Comparison of ENCODE assay signal across 10 cellular contexts in the genomic region with DNA sequence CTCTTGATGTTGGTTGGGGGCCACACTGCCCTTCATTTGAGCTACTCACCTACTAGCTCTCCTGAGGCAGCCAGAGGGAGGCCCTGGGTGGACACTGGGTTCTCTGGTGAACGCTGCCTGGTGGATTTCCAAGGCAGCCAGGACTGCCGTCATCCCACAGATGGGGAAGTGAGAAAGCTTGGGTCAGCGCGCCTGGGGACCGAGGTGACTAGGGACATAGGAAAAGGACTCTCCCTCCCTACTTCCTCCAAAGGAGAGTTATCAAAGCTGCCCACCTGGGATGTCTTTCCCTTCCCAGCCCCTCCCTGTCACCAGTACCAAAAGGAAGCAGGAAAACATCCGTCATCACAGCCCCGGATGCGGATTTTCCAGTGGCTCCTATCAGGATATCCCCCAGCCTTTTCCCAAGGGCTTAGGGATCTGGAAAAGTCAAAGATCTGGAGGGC. TPM values are rescaled to one million over a fixed set of nuclear protein-coding genes. Genes with fewer than 3 reads are reported as not detected.
DNase-seq lines count a peak whose midpoint lies in the region; ATAC-seq and TF ChIP-seq lines count a peak whose summit lies in the region.
"Had no signal": no experiment of that assay in that cellular context is flagged by ENCODE, and none has a peak within 500 bp of the region (broad histone marks: within the 10 kb centered on the region; RNA-seq: fewer than 3 reads in every experiment).

No MANE protein-coding gene starts in this region.

- H2AFZ ChIP-seq in GM23338: no peak overlapping the region

- peaks cover 63% of the 10 kb centered on the region for H3K4me1 Mint-ChIP-seq in GM23338
- peaks cover 18 to 21% of the 10 kb centered on the region in 2 donors for H3K4me1 Mint-ChIP-seq in effector memory CD8-positive, alpha-beta T cell (ENCODE audit: low read depth in 2 of 2)
- peaks cover 16% of the 10 kb centered on the region for H3K4me1 Mint-ChIP-seq in activated T-helper 2 cell treated with anti-CD3 and anti-CD28 coated beads, Interferon-gamma antibody, Interleukin-2, Interleukin-4, amounts not matched to agents 10 μg/mL and 5 μg/mL and 100 μg/mL, durations not matched to agents 14 hours and 24 hours and 36 hours (ENCODE audit: low read depth)

- intact Hi-C loops in activated T-helper 2 cell treated with anti-CD3 and anti-CD28 coated beads, Interferon-gamma antibody, Interleukin-2, Interleukin-4, amounts not matched to agents 10 μg/mL and 5 μg/mL and 100 μg/mL, durations not matched to agents 14 hours and 24 hours and 36 hours (cut with micrococcal nuclease): loop anchor here (5.0 kb wide), 1 partner anchor 89 kb away; no protein-coding TSS in a partner anchor

- ATAC-seq in GM23338: no peak
- ATAC-seq in effector memory CD8-positive, alpha-beta T cell (replicated peaks): no peak
- ATAC-seq: left lung had no signal

- H3F3A ChIP-seq in GM23338 (replicated peaks; ENCODE audit: low read depth): 0 out of 2 replicates have a peak, but pooled peaks cover 12% of the 10 kb centered on the region

- H3K79me2 ChIP-seq in GM23338 (replicated peaks; ENCODE audit: insufficient read depth): peaks cover 4% of the 10 kb centered on the region

- peak overlapping the region; percentile 65 for H3K4me2 ChIP-seq in GM23338

- no peak overlapping the region for H3K27ac Mint-ChIP-seq in GM23338
- peak overlapping the region; percentile 13 to 56 for H3K27ac Mint-ChIP-seq in effector memory CD8-positive, alpha-beta T cell
- no peak overlapping the region for H3K27ac Mint-ChIP-seq in activated T-helper 2 cell treated with anti-CD3 and anti-CD28 coated beads, Interferon-gamma antibody, Interleukin-2, Interleukin-4, amounts not matched to agents 10 μg/mL and 5 μg/mL and 100 μg/mL, durations not matched to agents 14 hours and 24 hours and 36 hours

- DNase-seq in GM23338 (ENCODE audit: low spot score) (no peak), pons (ENCODE audit: low spot score) (peak; percentile 62), T1000 (lab: John Stamatoyannopoulos, UW) (no peak), SKM-1 treated with dmso at 0.1 percent for 144 hours (lab: John Stamatoyannopoulos, UW; ENCODE audit: unreplicated experiment) (no peak)
- no peak for DNase-seq in effector memory CD8-positive, alpha-beta T cell
- no peak for DNase-seq in activated T-helper 2 cell treated with anti-CD3 and anti-CD28 coated beads, Interferon-gamma antibody, Interleukin-2, Interleukin-4, amounts not matched to agents 10 μg/mL and 5 μg/mL and 100 μg/mL, durations not matched to agents 14 hours and 24 hours and 36 hours (ENCODE audit: low spot score)
- DNase-seq: activated gamma-delta T cell, NCI-H446 treated with DMSO at 0.1 percent for 48 hours, T-helper 9 cell had no signal

- H3K9me2 ChIP-seq in GM23338 (ENCODE audit: insufficient read depth): no peaks in the 10 kb centered on the region

- no peaks in the 10 kb centered on the region for H3K36me3 ChIP-seq in GM23338 (ENCODE audit: insufficient read depth)
- H3K36me3 ChIP-seq: left lung had no signal

- H3K27ac ChIP-seq in GM23338 (ENCODE audit: low read depth): 0 out of 2 replicates have a peak overlapping the region, but pooled peaks have one; percentile 59

- H3K9me3 Mint-ChIP-seq in GM23338: no peaks in the 10 kb centered on the region
- H3K9me3 Mint-ChIP-seq in effector memory CD8-positive, alpha-beta T cell: no peaks in the 10 kb centered on the region
- no peaks in the 10 kb centered on the region for H3K9me3 Mint-ChIP-seq in activated T-helper 2 cell treated with anti-CD3 and anti-CD28 coated beads, Interferon-gamma antibody, Interleukin-2, Interleukin-4, amounts not matched to agents 10 μg/mL and 5 μg/mL and 100 μg/mL, durations not matched to agents 14 hours and 24 hours and 36 hours

- H3K36me3 Mint-ChIP-seq in GM23338 (ENCODE audit: low read depth): peaks cover 5% of the 10 kb centered on the region; the same call in 1 of the 3 replicates
- H3K36me3 Mint-ChIP-seq in effector memory CD8-positive, alpha-beta T cell (ENCODE audit: insufficient read depth): peaks cover 10% of the 10 kb centered on the region
- no peaks in the 10 kb centered on the region for H3K36me3 Mint-ChIP-seq in activated T-helper 2 cell treated with anti-CD3 and anti-CD28 coated beads, Interferon-gamma antibody, Interleukin-2, Interleukin-4, amounts not matched to agents 10 μg/mL and 5 μg/mL and 100 μg/mL, durations not matched to agents 14 hours and 24 hours and 36 hours (ENCODE audit: low read depth)

- H3K4me1 ChIP-seq in GM23338 (ENCODE audit: insufficient read depth): peaks cover 48% of the 10 kb centered on the region

- H3K4me3 Mint-ChIP-seq in GM23338: no peak overlapping the region; the same call in 2 of the 3 replicates
- H3K4me3 Mint-ChIP-seq in effector memory CD8-positive, alpha-beta T cell: no peak overlapping the region
- H3K4me3 Mint-ChIP-seq in activated T-helper 2 cell treated with anti-CD3 and anti-CD28 coated beads, Interferon-gamma antibody, Interleukin-2, Interleukin-4, amounts not matched to agents 10 μg/mL and 5 μg/mL and 100 μg/mL, durations not matched to agents 14 hours and 24 hours and 36 hours (ENCODE audit: low read depth): no peak overlapping the region

- H3K27me3 ChIP-seq in GM23338 (ENCODE audit: insufficient read depth): no peaks in the 10 kb centered on the region

- H3K27me3 Mint-ChIP-seq in GM23338 (ENCODE audit: insufficient read depth, low read depth, poor library complexity): peaks cover 31% of the 10 kb centered on the region
- H3K27me3 Mint-ChIP-seq in effector memory CD8-positive, alpha-beta T cell: no peaks in the 10 kb centered on the region
- H3K27me3 Mint-ChIP-seq in activated T-helper 2 cell treated with anti-CD3 and anti-CD28 coated beads, Interferon-gamma antibody, Interleukin-2, Interleukin-4, amounts not matched to agents 10 μg/mL and 5 μg/mL and 100 μg/mL, durations not matched to agents 14 hours and 24 hours and 36 hours (ENCODE audit: low read depth): peaks cover 7% of the 10 kb centered on the region

- no peak overlapping the region for H3K4me3 ChIP-seq in GM23338
- H3K4me3 ChIP-seq: left lung had no signal

- no peaks in the 10 kb centered on the region for H4K20me1 ChIP-seq in GM23338 (replicated peaks; ENCODE audit: insufficient read depth)

- no peak for TF ChIP-seq CTCF in GM23338 (conservative IDR thresholded peaks at IDR 0.05; ENCODE audit: low read depth in 2 of 2)

TF ChIP-seq in GM23338, 12 proteins besides CTCF, POLR2A, EP300 and RAD21 (continues in another document):
- TF ChIP-seq EZH2 (IDR thresholded peaks at IDR 0.05; ENCODE audit: low read depth, unreplicated experiment): no peak
- TF ChIP-seq ZNF114 (CRISPR knock-in tag; IDR thresholded peaks at IDR 0.05): no peak

RNA-seq across cellular contexts. Expression of a gene that starts 3.8 kb away (rescaled TPM):
- 69.7 and 80.7 TPM in 2 replicates for total RNA-seq in GM23338 (2014; rRNA removed; shearing (Covaris generic))
- 15.4 and 16.8 TPM in 2 replicates for polyA plus RNA-seq in GM23338 (2016; fragmentation: Nextera tagmentation; extraction: Ambion mirVana)
- 32.0 and 36.1 TPM in 2 replicates for total RNA-seq in activated T-helper 2 cell treated with anti-CD3 and anti-CD28 coated beads, Interferon-gamma antibody, Interleukin-2, Interleukin-4, amounts not matched to agents 10 μg/mL and 5 μg/mL and 100 μg/mL, durations not matched to agents 14 hours and 24 hours and 36 hours

RNA-seq across cellular contexts. Expression of a gene that starts 15.9 kb away (rescaled TPM):
- total RNA-seq in GM23338 (2014; rRNA removed; shearing (Covaris generic)): 17.5 and 18.3 TPM in 2 replicates
- polyA plus RNA-seq in GM23338 (2016; fragmentation: Nextera tagmentation; extraction: Ambion mirVana): 32.0 and 33.8 TPM in 2 replicates
- 39.2 and 40.0 TPM in 2 replicates for total RNA-seq in activated T-helper 2 cell treated with anti-CD3 and anti-CD28 coated beads, Interferon-gamma antibody, Interleukin-2, Interleukin-4, amounts not matched to agents 10 μg/mL and 5 μg/mL and 100 μg/mL, durations not matched to agents 14 hours and 24 hours and 36 hours

RNA-seq across cellular contexts. Expression of a gene that starts 29.9 kb away (rescaled TPM):
- total RNA-seq in GM23338 (2014; rRNA removed; shearing (Covaris generic)): 4.0 and 6.5 TPM in 2 replicates
- polyA plus RNA-seq in GM23338 (2016; fragmentation: Nextera tagmentation; extraction: Ambion mirVana): 2.9 and 5.0 TPM in 2 replicates
- total RNA-seq in activated T-helper 2 cell treated with anti-CD3 and anti-CD28 coated beads, Interferon-gamma antibody, Interleukin-2, Interleukin-4, amounts not matched to agents 10 μg/mL and 5 μg/mL and 100 μg/mL, durations not matched to agents 14 hours and 24 hours and 36 hours: 7.0 and 9.1 TPM in 2 replicates

RNA-seq across cellular contexts. Expression of a gene that starts 57.6 kb away (rescaled TPM):
- total RNA-seq in GM23338 (2014; rRNA removed; shearing (Covaris generic)): 22.8 and 25.7 TPM in 2 replicates
- 5.3 and 7.7 TPM in 2 replicates for polyA plus RNA-seq in GM23338 (2016; fragmentation: Nextera tagmentation; extraction: Ambion mirVana)
- 28.7 and 30.4 TPM in 2 replicates for total RNA-seq in activated T-helper 2 cell treated with anti-CD3 and anti-CD28 coated beads, Interferon-gamma antibody, Interleukin-2, Interleukin-4, amounts not matched to agents 10 μg/mL and 5 μg/mL and 100 μg/mL, durations not matched to agents 14 hours and 24 hours and 36 hours

Comparison
In these comparisons a context has a peak if more than half of its experiments do, and no peak if none do; other contexts are left out.
1. H3K27ac Mint-ChIP-seq: peak in effector memory CD8-positive, alpha-beta T cell (2 of 2); none in GM23338 (single experiment) and activated T-helper 2 cell treated with anti-CD3 and anti-CD28 coated beads, Interferon-gamma antibody, Interleukin-2, Interleukin-4, amounts not matched to agents 10 μg/mL and 5 μg/mL and 100 μg/mL, durations not matched to agents 14 hours and 24 hours and 36 hours (single experiment).